24 cellular contexts compared by ENCODE assay signal in genomic region chr3:150920236-150920635, GRCh38. TPM values are rescaled to one million over a fixed set of nuclear protein-coding genes. Genes with fewer than 3 reads are reported as not detected.
DNase-seq lines count a peak whose midpoint lies in the region; ATAC-seq and TF ChIP-seq lines count a peak whose summit lies in the region.
"Had no signal": no experiment of that assay in that cellular context is flagged by ENCODE, and none has a peak within 500 bp of the region (broad histone marks: within the 10 kb centered on the region; RNA-seq: fewer than 3 reads in every experiment).

No MANE protein-coding gene starts in this region.

- H3K36me3 ChIP-seq in PC-3 (ENCODE audit: low read depth, low read length) (no peaks in the 10 kb centered on the region), esophagus squamous epithelium (no peaks in the 10 kb centered on the region)
- H3K36me3 ChIP-seq: BLaER1 treated with 17β-estradiol and CSF1 and Interleukin-3, amounts not matched to agents 10 nM and 100 nM had no signal

- TF ChIP-seq POLR2A in erythroblast (IDR thresholded peaks at IDR 0.05; ENCODE audit: low read length): no peak
- TF ChIP-seq POLR2A in esophagus squamous epithelium (IDR thresholded peaks at IDR 0.05): no peak

- H3K9me3 ChIP-seq in PC-3 (ENCODE audit: low read length) (no peaks in the 10 kb centered on the region), esophagus squamous epithelium (no peaks in the 10 kb centered on the region)
- H3K9me3 ChIP-seq: BLaER1 treated with 17β-estradiol and CSF1 and Interleukin-3, amounts not matched to agents 10 nM and 100 nM had no signal

- BruUV-seq in PC-3 (replicated peaks; lab: Mats Ljungman, UMichigan): no TSS peak

- TF ChIP-seq CTCF in PC-3 (conservative IDR thresholded peaks at IDR 0.05; ENCODE audit: low read depth, low read length) (no peak), cardiac fibroblast (IDR thresholded peaks at IDR 0.05; ENCODE audit: low read depth, low read length) (no peak), foreskin keratinocyte (conservative IDR thresholded peaks at IDR 0.05) (no peak), esophagus squamous epithelium (IDR thresholded peaks at IDR 0.05) (no peak)

- no peak overlapping the region for H3K27ac ChIP-seq in PC-3 (ENCODE audit: low read length)
- H3K27ac ChIP-seq in foreskin keratinocyte: no peak overlapping the region
- no peak overlapping the region for H3K27ac ChIP-seq in esophagus squamous epithelium
- H3K27ac ChIP-seq: BLaER1 treated with 17β-estradiol and CSF1 and Interleukin-3, amounts not matched to agents 10 nM and 100 nM; HL-60 had no signal

- 28 to 42% methylated on average over 2 of the region's 2 CpGs for WGBS in esophagus squamous epithelium, 2 donors

- H4K20me1 ChIP-seq in PC-3 (ENCODE audit: low read length): no peaks in the 10 kb centered on the region
- H4K20me1 ChIP-seq: BLaER1 treated with 17β-estradiol and CSF1 and Interleukin-3, amounts not matched to agents 10 nM and 100 nM had no signal

- no peaks in the 10 kb centered on the region for H3K79me2 ChIP-seq in PC-3 (ENCODE audit: low read length)

- H2AFZ ChIP-seq in PC-3 (ENCODE audit: low read length): no peak overlapping the region

- no peaks in the 10 kb centered on the region for H3F3A ChIP-seq in PC-3 (ENCODE audit: low read length, unreplicated experiment)

- intact Hi-C loops in PC-3 (cut with micrococcal nuclease) (no loop called here), esophagus squamous epithelium (cut with DNase I) (no loop called here)

- no peaks in the 10 kb centered on the region for H3K4me1 ChIP-seq in PC-3 (ENCODE audit: insufficient read depth, low read length)
- H3K4me1 ChIP-seq in foreskin keratinocyte: no peaks in the 10 kb centered on the region
- no peaks in the 10 kb centered on the region for H3K4me1 ChIP-seq in esophagus squamous epithelium

- H3K9me2 ChIP-seq in PC-3 (replicated peaks; ENCODE audit: low read length): no peaks in the 10 kb centered on the region

- H3K9ac ChIP-seq in PC-3 (ENCODE audit: low read length): no peak overlapping the region
- H3K9ac ChIP-seq: BLaER1 treated with 17β-estradiol and CSF1 and Interleukin-3, amounts not matched to agents 10 nM and 100 nM had no signal

- H3K4me2 ChIP-seq in PC-3 (ENCODE audit: low read length): no peak overlapping the region
- H3K4me2 ChIP-seq: BLaER1 treated with 17β-estradiol and CSF1 and Interleukin-3, amounts not matched to agents 10 nM and 100 nM had no signal

- CTCF ChIA-PET in PC-3 (lab: Charles Lee): no interaction called here

- H3K4me3 ChIP-seq in PC-3 (ENCODE audit: low read length) (no peak overlapping the region), cardiac fibroblast (replicated peaks in 1 of 2; ENCODE audit: low read depth in 2 of 2, low read length in 2 of 2) (no peak overlapping the region), esophagus squamous epithelium (no peak overlapping the region)
- H3K4me3 ChIP-seq: BLaER1 treated with 17β-estradiol and CSF1 and Interleukin-3, amounts not matched to agents 10 nM and 100 nM; K562 had no signal

- POLR2A ChIA-PET in PC-3 (lab: Charles Lee; ENCODE audit: unreplicated experiment): no interaction called here

- peaks cover 54% of the 10 kb centered on the region for H3K27me3 ChIP-seq in PC-3 (ENCODE audit: low read length)
- peaks cover 15% of the 10 kb centered on the region for H3K27me3 ChIP-seq in foreskin keratinocyte
- peaks cover 0 to 36% (median 0%) of the 10 kb centered on the region in 4 donors for H3K27me3 ChIP-seq in esophagus squamous epithelium
- H3K27me3 ChIP-seq: BLaER1 treated with 17β-estradiol and CSF1 and Interleukin-3, amounts not matched to agents 10 nM and 100 nM had no signal

- no peak for ATAC-seq in PC-3
- ATAC-seq in foreskin keratinocyte: peak; percentile 59
- ATAC-seq: K562 had no signal

- peak; percentile 33 for DNase-seq in ELR (ENCODE audit: low read depth)
- peak; percentile 35 for DNase-seq in PC-3
- DNase-seq in cardiac fibroblast (ENCODE audit: low read depth in 2 of 2): peak; percentile 5 to 20
- peak; percentile 9 to 33 for DNase-seq in foreskin keratinocyte
- DNase-seq in stimulated activated CD4-positive, alpha-beta T cell treated with anti-CD3 and anti-CD28 coated beads, Interleukin-4, amount 100 ng/mL, for 4 hours: no peak
- no peak for DNase-seq in erythroblast (lab: John Stamatoyannopoulos, UW)
- DNase-seq in esophagus squamous epithelium (lab: John Stamatoyannopoulos, UW): no peak
- no peak for DNase-seq in NCI-H2227 treated with DMSO at 0.1 percent for 48 hours (lab: John Stamatoyannopoulos, UW)
- DNase-seq: AML-193; CD4-positive, alpha-beta T cell; DMS53; GF-D8; MM.1S; NCI-H2029 treated with DMSO at 0.1 percent for 48 hours; NCI-H526 treated with DMSO at 0.1 percent for 48 hours; SHP77 treated with DMSO at 0.1 percent for 48 hours had no signal

RNA-seq across cellular contexts. Expression of gene MINDY4B, which starts 15.0 kb away (rescaled TPM):
- total RNA-seq in PC-3 (2014; rRNA removed): not detected in 2 replicates
- total RNA-seq in foreskin keratinocyte: not detected in 2 replicates
- not detected in 2 replicates for polyA plus RNA-seq in foreskin keratinocyte
- not detected for total RNA-seq in esophagus squamous epithelium
- total RNA-seq: CD4-positive, alpha-beta T cell; H4; HT-29; K562; LHCN-M2; NCI-H460 had no signal
- polyA plus RNA-seq: AG04450, K562 had no signal

RNA-seq across cellular contexts. Expression of gene CLRN1, which starts 52.3 kb away (rescaled TPM):
- total RNA-seq in PC-3 (2014; rRNA removed) (not detected in 2 replicates), foreskin keratinocyte (not detected in 2 replicates), esophagus squamous epithelium (not detected)
- polyA plus RNA-seq in foreskin keratinocyte: not detected in 2 replicates
- total RNA-seq: CD4-positive, alpha-beta T cell; H4; HT-29; K562; LHCN-M2; NCI-H460 had no signal
- polyA plus RNA-seq: AG04450, K562 had no signal

Comparison
In these comparisons a context has a peak if more than half of its experiments do, and no peak if none do; other contexts are left out.
1. DNase-seq: peak in ELR (single experiment), PC-3 (single experiment), cardiac fibroblast (2 of 2) and foreskin keratinocyte (2 of 2); none in stimulated activated CD4-positive, alpha-beta T cell treated with anti-CD3 and anti-CD28 coated beads, Interleukin-4, amount 100 ng/mL, for 4 hours (0 of 2), erythroblast (0 of 2), esophagus squamous epithelium (single experiment) and NCI-H2227 treated with DMSO at 0.1 percent for 48 hours (single experiment).